In genomic region chr4:41587286-41587685, GRCh38 we compare ENCODE assay signal across 27 cellular contexts. TPM values are rescaled to one million over a fixed set of nuclear protein-coding genes. Genes with fewer than 3 reads are reported as not detected.
"Had no signal": no experiment of that assay in that cellular context is flagged by ENCODE, and none has a peak within 500 bp of the region (broad histone marks: within the 10 kb centered on the region; RNA-seq: fewer than 3 reads in every experiment).

No MANE protein-coding gene starts in this region.

- H3K27ac ChIP-seq: pancreas, prostate gland, right atrium auricular region, right lobe of liver, sigmoid colon, stomach, thoracic aorta, thyroid gland, tibial nerve, vagina had no signal

- H3K4me1 Mint-ChIP-seq: naive B cell; naive thymus-derived CD8-positive, alpha-beta T cell; stimulated activated effector memory CD8-positive, alpha-beta T cell treated with anti-CD3 and anti-CD28 coated beads, Interleukin-12 subunit alpha, Interleukin-12 subunit beta, amount 100 ng/mL, for 72 hours; stimulated activated naive B cell treated with anti-CD40 and anti-IgM and Interleukin-4, amounts not matched to agents 10 μg/mL and 1 μg/mL and 100 μg/mL, for 72 hours had no signal

- H3K9me3 ChIP-seq: pancreas, prostate gland, right lobe of liver, sigmoid colon, thyroid gland, vagina had no signal

- H3K36me3 ChIP-seq: pancreas, prostate gland, right atrium auricular region, right lobe of liver, sigmoid colon, stomach, thoracic aorta, thyroid gland, upper lobe of left lung, vagina had no signal

- H3K4me3 Mint-ChIP-seq: naive B cell; naive thymus-derived CD8-positive, alpha-beta T cell; natural killer cell treated with Interleukin-12 subunit alpha and Interleukin-12 subunit beta and Interleukin-15 and Interleukin-18, amount 100 ng/mL, for 72 hours; neural crest cell; stimulated activated effector memory CD8-positive, alpha-beta T cell treated with anti-CD3 and anti-CD28 coated beads, Interleukin-12 subunit alpha, Interleukin-12 subunit beta, amount 100 ng/mL, for 72 hours; stimulated activated naive B cell treated with anti-CD40 and anti-IgM and Interleukin-4, amounts not matched to agents 10 μg/mL and 1 μg/mL and 100 μg/mL, for 72 hours; stimulated activated naive CD8-positive, alpha-beta T cell treated with anti-CD3 and anti-CD28 coated beads, Interleukin-15, Interleukin-2, amounts not matched to agents 100 ng/mL and 50 ng/mL, for 24 hours had no signal

- H3K27me3 ChIP-seq: pancreas, right atrium auricular region, right lobe of liver, sigmoid colon, stomach, thyroid gland, tibial nerve, upper lobe of left lung, vagina had no signal

- H3K27ac Mint-ChIP-seq: naive B cell; naive thymus-derived CD8-positive, alpha-beta T cell; natural killer cell treated with Interleukin-12 subunit alpha and Interleukin-12 subunit beta and Interleukin-15 and Interleukin-18, amount 100 ng/mL, for 72 hours; stimulated activated effector memory CD8-positive, alpha-beta T cell treated with anti-CD3 and anti-CD28 coated beads, Interleukin-12 subunit alpha, Interleukin-12 subunit beta, amount 100 ng/mL, for 72 hours; stimulated activated naive B cell treated with anti-CD40 and anti-IgM and Interleukin-4, amounts not matched to agents 10 μg/mL and 1 μg/mL and 100 μg/mL, for 72 hours; stimulated activated naive CD8-positive, alpha-beta T cell treated with anti-CD3 and anti-CD28 coated beads, Interleukin-15, Interleukin-2, amounts not matched to agents 100 ng/mL and 50 ng/mL, for 24 hours had no signal

- ATAC-seq: naive thymus-derived CD8-positive, alpha-beta T cell; natural killer cell treated with Interleukin-12 subunit alpha and Interleukin-12 subunit beta and Interleukin-15 and Interleukin-18, amount 100 ng/mL, for 72 hours; pancreas; right lobe of liver; stimulated activated effector memory CD8-positive, alpha-beta T cell treated with anti-CD3 and anti-CD28 coated beads, Interleukin-12 subunit alpha, Interleukin-12 subunit beta, amount 100 ng/mL, for 72 hours; stimulated activated naive B cell treated with anti-CD40 and anti-IgM and Interleukin-4, amounts not matched to agents 10 μg/mL and 1 μg/mL and 100 μg/mL, for 72 hours had no signal

- H3K36me3 Mint-ChIP-seq: stimulated activated effector memory CD8-positive, alpha-beta T cell treated with anti-CD3 and anti-CD28 coated beads, Interleukin-12 subunit alpha, Interleukin-12 subunit beta, amount 100 ng/mL, for 72 hours; stimulated activated naive B cell treated with anti-CD40 and anti-IgM and Interleukin-4, amounts not matched to agents 10 μg/mL and 1 μg/mL and 100 μg/mL, for 72 hours had no signal

- H3K4me1 ChIP-seq: pancreas, prostate gland, right lobe of liver, tibial nerve, vagina had no signal

- H3K4me3 ChIP-seq: pancreas, prostate gland, right atrium auricular region, right lobe of liver, sigmoid colon, stomach, thoracic aorta, thyroid gland, tibial nerve, upper lobe of left lung, vagina had no signal

- DNase-seq: naive B cell; naive thymus-derived CD8-positive, alpha-beta T cell; occipital lobe; pancreas; retina; right lobe of liver; sigmoid colon; small intestine; stimulated activated CD4-positive, alpha-beta T cell treated with anti-CD3 and anti-CD28 coated beads, Interleukin-15, amount 100 ng/mL, for 24 hours; stimulated activated CD4-positive, alpha-beta T cell treated with anti-CD3 and anti-CD28 coated beads, Interleukin-2, amount 100 ng/mL, for 24 hours; stimulated activated CD4-positive, alpha-beta T cell treated with anti-CD3 and anti-CD28 coated beads, Interleukin-2, amount 100 ng/mL, for 48 hours; stimulated activated CD4-positive, alpha-beta T cell treated with anti-CD3 and anti-CD28 coated beads, Interleukin-4, amount 100 ng/mL, for 24 hours; stimulated activated naive B cell treated with anti-CD40 and anti-IgM and Interleukin-4, amounts not matched to agents 10 μg/mL and 1 μg/mL and 100 μg/mL, for 72 hours; stimulated activated naive CD4-positive, alpha-beta T cell treated with Interleukin-2 at 50 U/mL for 16 hours; stomach; thyroid gland; trophoblast cell; upper lobe of left lung had no signal

RNA-seq across cellular contexts. Expression of gene LIMCH1, which starts 49.3 kb away (rescaled TPM):
- total RNA-seq: naive thymus-derived CD8-positive, alpha-beta T cell; natural killer cell treated with Interleukin-12 subunit alpha and Interleukin-12 subunit beta and Interleukin-15 and Interleukin-18, amount 100 ng/mL, for 72 hours had no signal
- polyA plus RNA-seq: naive thymus-derived CD8-positive, alpha-beta T cell had no signal
